ENCODE assay signal across 1 cellular context in genomic region chr17:4101127-4101798, GRCh38.
TF ChIP-seq lines count a peak whose summit lies in the region.

No MANE protein-coding gene starts in this region.

TF ChIP-seq in GM12878, 131 proteins besides CTCF, POLR2A, EP300 and RAD21 (continued from another document):
- TF ChIP-seq ZNF687 (IDR thresholded peaks at IDR 0.05) (0 out of 2 replicates have a peak, but pooled peaks have one; percentile 36), CBX5 (IDR thresholded peaks at IDR 0.05; ENCODE audit: low read depth) (no peak), E2F8 (IDR thresholded peaks at IDR 0.05; ENCODE audit: low read depth, partially characterized antibody) (no peak), NFXL1 (IDR thresholded peaks at IDR 0.05; ENCODE audit: borderline replicate concordance) (no peak), IKZF2 (IDR thresholded peaks at IDR 0.05) (0 out of 4 replicates have a peak, but pooled peaks of 1 of the 2 experiments have one; percentile 27), CUX1 (IDR thresholded peaks at IDR 0.05; ENCODE audit: insufficient replicate concordance, low read depth, low read length) (no peak)
